ENCODE assay signal across 35 cellular contexts in the genomic region with DNA sequence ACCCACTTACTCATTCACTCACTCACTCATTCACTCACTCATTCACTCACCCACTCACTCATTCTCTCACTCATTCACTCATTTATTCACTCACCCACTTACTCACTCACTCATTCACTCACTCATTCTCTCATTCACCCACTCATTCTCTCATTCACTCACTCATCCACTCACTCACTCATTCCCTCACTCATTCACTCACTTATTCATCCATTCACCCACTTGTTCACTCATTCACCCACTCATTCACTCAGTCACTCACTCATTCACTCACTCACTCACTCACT. TPM values are rescaled to one million over a fixed set of nuclear protein-coding genes. Genes with fewer than 3 reads are reported as not detected.
"Had no signal": no experiment of that assay in that cellular context is flagged by ENCODE, and none has a peak within 500 bp of the region (broad histone marks: within the 10 kb centered on the region; RNA-seq: fewer than 3 reads in every experiment).

No MANE protein-coding gene starts in this region.

- H3K27me3 ChIP-seq: ascending aorta, brain microvascular endothelial cell, breast epithelium had no signal

- FAIRE-seq: colon, TTC549 had no signal

- H3K9me3 ChIP-seq: ascending aorta, breast epithelium had no signal

- DNase-seq: activated B cell treated with CpG ODN at 0.5 μM for 24 hours; activated CD4-positive, alpha-beta T cell treated with anti-CD3 and anti-CD28 coated beads for 4 hours; activated CD4-positive, alpha-beta T cell treated with anti-CD3 and anti-CD28 coated beads, Interleukin-2, amount 10 ng/mL, durations not matched to agents 24 days and 14 days; activated CD4-positive, alpha-beta T cell treated with anti-CD3 and anti-CD28 coated beads, Interleukin-2, amount 50 U/mL, for 1 hour; activated CD4-positive, alpha-beta T cell treated with anti-CD3 and anti-CD28 coated beads, Interleukin-2, amount 50 U/mL, for 4 hours; activated CD4-positive, CD25-positive, alpha-beta regulatory T cell treated with anti-CD3 and anti-CD28 coated beads, Interleukin-2, amount 50 U/mL, for 72 hours; activated CD8-positive, alpha-beta memory T cell treated with anti-CD3 and anti-CD28 coated beads, Interleukin-2, amount 50 U/mL, for 4 hours; activated CD8-positive, alpha-beta T cell treated with anti-CD3 and anti-CD28 coated beads for 36 hours; activated effector memory CD4-positive, alpha-beta T cell treated with Interleukin-2 at 50 U/mL for 16 hours; activated gamma-delta T cell; activated naive CD4-positive, alpha-beta T cell treated with anti-CD3 and anti-CD28 coated beads, Interleukin-2, amount 10 ng/mL, durations not matched to agents 7 days and 5 days; activated naive CD4-positive, alpha-beta T cell treated with Interleukin-2 at 50 U/mL for 16 hours; activated naive CD8-positive, alpha-beta T cell treated with anti-CD3 and anti-CD28 coated beads, Interleukin-2, amount 10 ng/mL, durations not matched to agents 7 days and 5 days; activated naive CD8-positive, alpha-beta T cell treated with anti-CD3 and anti-CD28 coated beads, Interleukin-2, amount 50 U/mL, for 24 hours; activated T-cell treated with anti-CD3 and anti-CD28 coated beads for 4 hours; activated T-cell treated with anti-CD3 and anti-CD28 coated beads, Interleukin-2, amount 50 U/mL, for 1 hour; activated T-cell treated with anti-CD3 and anti-CD28 coated beads, Interleukin-2, amount 50 U/mL, for 4 hours; activated T-cell treated with anti-CD3 and anti-CD28 coated beads, Interleukin-2, amount 50 U/mL, for 72 hours; amygdala; anterior cingulate cortex; brain microvascular endothelial cell; central memory CD4-positive, alpha-beta T cell; T-helper 2 cell; T-helper 9 cell had no signal

- H3K36me3 ChIP-seq: ascending aorta, brain microvascular endothelial cell, breast epithelium had no signal

- H3K4me3 ChIP-seq: ascending aorta, breast epithelium had no signal

- H3K27ac ChIP-seq: ascending aorta, brain microvascular endothelial cell, breast epithelium, VCaP had no signal

- ATAC-seq: activated naive CD8-positive, alpha-beta T cell treated with anti-CD3 and anti-CD28 coated beads, Interleukin-2, amount 50 U/mL, for 24 hours; activated T-cell treated with anti-CD3 and anti-CD28 coated beads, Interleukin-2, amount 50 U/mL, for 4 hours; activated T-cell treated with anti-CD3 and anti-CD28 coated beads, Interleukin-2, amount 50 U/mL, for 72 hours had no signal

- H3K4me1 ChIP-seq: ascending aorta, breast epithelium had no signal

RNA-seq across cellular contexts. Expression of gene CPSF4L, which starts 7.6 kb away (rescaled TPM):
- total RNA-seq: activated B cell treated with CpG ODN at 0.5 μM for 24 hours; activated CD4-positive, alpha-beta memory T cell treated with anti-CD3 and anti-CD28 coated beads for 36 hours; activated CD4-positive, alpha-beta T cell treated with anti-CD3 and anti-CD28 coated beads, Interleukin-2, amount 10 ng/mL, durations not matched to agents 24 days and 14 days; activated CD8-positive, alpha-beta memory T cell treated with anti-CD3 and anti-CD28 coated beads for 36 hours; activated CD8-positive, alpha-beta T cell treated with anti-CD3 and anti-CD28 coated beads for 36 hours; activated naive CD8-positive, alpha-beta T cell treated with anti-CD3 and anti-CD28 coated beads, Interleukin-2, amount 10 ng/mL, durations not matched to agents 7 days and 5 days; activated T-cell treated with anti-CD3 and anti-CD28 coated beads, Interleukin-2, amount 50 U/mL, for 4 hours; activated T-cell treated with anti-CD3 and anti-CD28 coated beads, Interleukin-2, amount 50 U/mL, for 72 hours; activated T-helper 1 cell treated with anti-CD3 and anti-CD28 coated beads, Interleukin-12 subunit alpha, Interleukin-12 subunit beta, Interleukin-2, Interleukin-4 antibody, amounts not matched to agents 30 ng/mL and 10 ng/mL and 1 ng/mL, durations not matched to agents 14 hours and 24 hours and 36 hours; activated T-helper 2 cell treated with anti-CD3 and anti-CD28 coated beads, Interferon-gamma antibody, Interleukin-2, Interleukin-4, amounts not matched to agents 10 μg/mL and 5 μg/mL and 100 μg/mL, durations not matched to agents 14 hours and 24 hours and 36 hours; ascending aorta; cardiac septum; cerebellum had no signal
